In the genomic region with DNA sequence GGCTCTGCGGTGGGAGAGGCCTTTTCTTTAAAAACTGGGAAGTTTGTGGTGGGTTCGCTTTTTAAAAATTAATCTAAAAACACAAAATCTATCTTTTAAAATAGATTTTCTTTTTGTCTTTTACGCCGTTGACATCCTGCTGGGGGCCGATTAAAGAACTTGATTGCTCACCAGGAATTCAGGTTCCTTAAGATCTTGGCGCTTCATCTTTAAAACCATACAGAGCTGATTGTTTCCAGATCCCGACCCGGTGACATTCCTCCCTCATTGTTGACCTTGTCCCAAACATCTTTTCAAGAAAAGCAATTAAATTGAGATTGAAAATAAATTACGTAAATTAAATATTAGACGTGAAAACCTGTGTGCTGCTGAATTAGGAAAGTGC, we compare ENCODE assay signal across 8 cellular contexts. TPM values are rescaled to one million over a fixed set of nuclear protein-coding genes. Genes with fewer than 3 reads are reported as not detected.
DNase-seq lines count a peak whose midpoint lies in the region; ATAC-seq and TF ChIP-seq lines count a peak whose summit lies in the region.

No MANE protein-coding gene starts in this region.

- H3K27ac Mint-ChIP-seq in stimulated activated naive CD8-positive, alpha-beta T cell treated with anti-CD3 and anti-CD28 coated beads, Interleukin-15, Interleukin-2, amounts not matched to agents 100 ng/mL and 50 ng/mL, for 24 hours, result no peak overlapping the region
- peak overlapping the region; percentile 94 for H3K27ac Mint-ChIP-seq in mesothelial cell of epicardium

- peak overlapping the region; percentile 33 to 49 for H3K27ac ChIP-seq in aorta (ENCODE audit: low read depth in 1 of 2, low read length in 2 of 2)

- no peaks in the 10 kb centered on the region for H3K9me3 ChIP-seq in aorta (ENCODE audit: control insufficient read depth, low read length)

- intact Hi-C loops in aorta (cut with DNase I), result loop anchor here in 1 of 2 donors (1.0 kb wide), 1 partner anchor 21 kb away; no protein-coding TSS in a partner anchor

- H3K27me3 Mint-ChIP-seq in stimulated activated naive CD8-positive, alpha-beta T cell treated with anti-CD3 and anti-CD28 coated beads, Interleukin-15, Interleukin-2, amounts not matched to agents 100 ng/mL and 50 ng/mL, for 24 hours, result peaks cover 83% of the 10 kb centered on the region
- H3K27me3 Mint-ChIP-seq in mesothelial cell of epicardium (ENCODE audit: low read depth), result no peaks in the 10 kb centered on the region

- H3K4me1 Mint-ChIP-seq in stimulated activated naive CD8-positive, alpha-beta T cell treated with anti-CD3 and anti-CD28 coated beads, Interleukin-15, Interleukin-2, amounts not matched to agents 100 ng/mL and 50 ng/mL, for 24 hours (ENCODE audit: low read depth), result peaks cover 29% of the 10 kb centered on the region
- peaks cover 41% of the 10 kb centered on the region for H3K4me1 Mint-ChIP-seq in mesothelial cell of epicardium

- no peaks in the 10 kb centered on the region for H3K36me3 ChIP-seq in aorta (ENCODE audit: control insufficient read depth in 1 of 2, insufficient read depth in 2 of 2, low read length in 1 of 2)

- H3K4me3 Mint-ChIP-seq in stimulated activated naive CD8-positive, alpha-beta T cell treated with anti-CD3 and anti-CD28 coated beads, Interleukin-15, Interleukin-2, amounts not matched to agents 100 ng/mL and 50 ng/mL, for 24 hours, result peak overlapping the region; percentile 74
- peak overlapping the region; percentile 96 for H3K4me3 Mint-ChIP-seq in mesothelial cell of epicardium

- WGBS in aorta, 2 donors, result 8 to 11% methylated on average over 10 of the region's 10 CpGs

- peaks cover 4% of the 10 kb centered on the region for H3K9me3 Mint-ChIP-seq in stimulated activated naive CD8-positive, alpha-beta T cell treated with anti-CD3 and anti-CD28 coated beads, Interleukin-15, Interleukin-2, amounts not matched to agents 100 ng/mL and 50 ng/mL, for 24 hours
- H3K9me3 Mint-ChIP-seq in mesothelial cell of epicardium, result no peaks in the 10 kb centered on the region

- TF ChIP-seq CTCF in cardiac fibroblast (IDR thresholded peaks at IDR 0.05; ENCODE audit: low read depth, low read length), result no peak
- no peak for TF ChIP-seq CTCF in mesothelial cell of epicardium (IDR thresholded peaks at IDR 0.05; ENCODE audit: unreplicated experiment)

- peaks cover 0 to 4% of the 10 kb centered on the region in 2 donors for H3K4me1 ChIP-seq in aorta (ENCODE audit: control insufficient read depth in 1 of 2, insufficient read depth in 2 of 2, low read length in 2 of 2)

- ATAC-seq in stimulated activated naive CD8-positive, alpha-beta T cell treated with anti-CD3 and anti-CD28 coated beads, Interleukin-15, Interleukin-2, amounts not matched to agents 100 U/mL and 50 U/mL, for 24 hours, result no peak
- ATAC-seq in aorta (ENCODE audit: low FRiP score), result no peak

- H3K27me3 ChIP-seq in aorta (ENCODE audit: control insufficient read depth in 1 of 2, insufficient read depth in 2 of 2, low read length in 1 of 2), result no peaks in the 10 kb centered on the region

- DNase-seq in stimulated activated naive CD8-positive, alpha-beta T cell treated with anti-CD3 and anti-CD28 coated beads, Interleukin-15, Interleukin-2, amounts not matched to agents 100 U/mL and 50 U/mL, for 24 hours, result no peak
- DNase-seq in cardiac fibroblast (ENCODE audit: low read depth in 2 of 2), result no peak
- DNase-seq in mesothelial cell of epicardium (ENCODE audit: low spot score in 2 of 2, unreplicated experiment in 2 of 2), result no peak
- no peak for DNase-seq in aorta
- no peak for DNase-seq in NCI-H2196 (lab: John Stamatoyannopoulos, UW; ENCODE audit: unreplicated experiment)
- DNase-seq in NK-92 treated with Interleukin-12 subunit alpha and Interleukin-12 subunit beta, amount 100 ng/mL, for 24 hours (lab: John Stamatoyannopoulos, UW), result no peak
- no peak for DNase-seq in LoVo (ENCODE audit: low spot score)

- peak overlapping the region; percentile 51 to 89 for H3K4me3 ChIP-seq in cardiac fibroblast (replicated peaks in 1 of 2; ENCODE audit: low read depth in 2 of 2, low read length in 2 of 2)
- peak overlapping the region; percentile 54 to 57 for H3K4me3 ChIP-seq in aorta (ENCODE audit: low read length in 2 of 2)

- no peaks in the 10 kb centered on the region for H3K36me3 Mint-ChIP-seq in stimulated activated naive CD8-positive, alpha-beta T cell treated with anti-CD3 and anti-CD28 coated beads, Interleukin-15, Interleukin-2, amounts not matched to agents 100 ng/mL and 50 ng/mL, for 24 hours (ENCODE audit: low read depth)
- no peaks in the 10 kb centered on the region for H3K36me3 Mint-ChIP-seq in mesothelial cell of epicardium

RNA-seq across cellular contexts. Expression of gene ZNF697, which starts 0.5 kb away (rescaled TPM):
- total RNA-seq in mesothelial cell of epicardium (20.3 to 21.8 TPM (median 20.6 TPM) in 3 replicates), aorta (1 to 10 TPM; 5.1 to 6.0 TPM)
- 1 to 10 TPM in 1 of 2 donors, under 1 TPM in 1; 0.63 to 1.3 TPM for polyA plus RNA-seq in aorta
